Comparison of ENCODE assay signal across 8 cellular contexts in genomic region chr1:40862008-40862863, GRCh38. TPM values are rescaled to one million over a fixed set of nuclear protein-coding genes. Genes with fewer than 3 reads are reported as not detected.
DNase-seq lines count a peak whose midpoint lies in the region; ATAC-seq and TF ChIP-seq lines count a peak whose summit lies in the region.

Gene CITED4, minus strand, starts transcription at chr1:40862363. Its CDS starts 236 bp downstream, at chr1:40862127.

- intact Hi-C loops in testis (cut with DNase I; ENCODE audit: low total_unique reads) = no loop called here

- DNase-seq in ELR (ENCODE audit: low read depth) (peak; percentile 94), H7 (peak; percentile 98), MG63 (peak; percentile 89), SK-N-DZ (ENCODE audit: low spot score) (peak; percentile 89), glomerular endothelial cell (ENCODE audit: extremely low read depth, low read depth, low spot score) (no peak), omental fat pad (ENCODE audit: low spot score) (peak; percentile 93), testis (peak; percentile 98)

- TF ChIP-seq CTCF in omental fat pad (IDR thresholded peaks at IDR 0.05) = no peak
- peak in 1 of 3 experiments; percentile 19 for TF ChIP-seq CTCF in testis (IDR thresholded peaks at IDR 0.05)

- H3K4me3 ChIP-seq in H7 (ENCODE audit: insufficient read depth, low read depth, low read length) (peak within 1 kb of the TSS; percentile 57), MG63 (peak within 1 kb of the TSS; percentile 48), testis (peak within 1 kb of the TSS; percentile 63 to 74)

- WGBS in testis, 2 donors = 4 to 44% methylated on average over 3 to 63 of the region's 75 CpGs

- ATAC-seq in omental fat pad (ENCODE audit: low FRiP score) = peak; percentile 97

- H3K27me3 Mint-ChIP-seq in activated naive CD4-positive, alpha-beta T cell treated with anti-CD3 and anti-CD28 coated beads, Interleukin-2, amount 50 U/mL, for 24 hours = no peaks in the 10 kb centered on the region

- H3K27me3 ChIP-seq in H7 (ENCODE audit: control insufficient read depth, insufficient read depth, low read length) (peaks cover 28% of the 10 kb centered on the region), MG63 (no peaks in the 10 kb centered on the region), testis (no peaks in the 10 kb centered on the region)

- no peaks in the 10 kb centered on the region for H3K9me3 Mint-ChIP-seq in activated naive CD4-positive, alpha-beta T cell treated with anti-CD3 and anti-CD28 coated beads, Interleukin-2, amount 50 U/mL, for 24 hours

- peak within 1 kb of the TSS; percentile 94 for H3K27ac Mint-ChIP-seq in activated naive CD4-positive, alpha-beta T cell treated with anti-CD3 and anti-CD28 coated beads, Interleukin-2, amount 50 U/mL, for 24 hours

- peak; percentile 89 for TF ChIP-seq POLR2A in testis (IDR thresholded peaks at IDR 0.05)

- H3K9me3 ChIP-seq in MG63 = no peaks in the 10 kb centered on the region
- no peaks in the 10 kb centered on the region for H3K9me3 ChIP-seq in testis

- no peaks in the 10 kb centered on the region for H3K36me3 Mint-ChIP-seq in activated naive CD4-positive, alpha-beta T cell treated with anti-CD3 and anti-CD28 coated beads, Interleukin-2, amount 50 U/mL, for 24 hours

- H3K36me3 ChIP-seq in H7 (replicated peaks; ENCODE audit: control insufficient read depth, insufficient read depth, low read length) = no peaks in the 10 kb centered on the region
- no peaks in the 10 kb centered on the region for H3K36me3 ChIP-seq in MG63
- no peaks in the 10 kb centered on the region for H3K36me3 ChIP-seq in testis (ENCODE audit: low read depth, missing control alignments)

- peak within 1 kb of the TSS; percentile 71 to 88 for H3K27ac ChIP-seq in testis

- H3K4me1 Mint-ChIP-seq in activated naive CD4-positive, alpha-beta T cell treated with anti-CD3 and anti-CD28 coated beads, Interleukin-2, amount 50 U/mL, for 24 hours = peaks cover 12% of the 10 kb centered on the region

- peaks cover 23% of the 10 kb centered on the region for H3K4me1 ChIP-seq in testis

- peak within 1 kb of the TSS; percentile 95 for H3K4me3 Mint-ChIP-seq in activated naive CD4-positive, alpha-beta T cell treated with anti-CD3 and anti-CD28 coated beads, Interleukin-2, amount 50 U/mL, for 24 hours

RNA-seq across cellular contexts. Expression of gene CITED4, which starts in this region (rescaled TPM):
- 13.9 and 15.7 TPM in 2 replicates for total RNA-seq in H7 (2014; rRNA removed; shearing (Covaris generic))
- total RNA-seq in MG63 (2014; rRNA removed; shearing (Covaris generic); ENCODE audit: low replicate concordance) = 29.5 and 45.3 TPM in 2 replicates
- 5.2 and 9.1 TPM in 2 replicates for polyA plus RNA-seq in SK-N-DZ (2014; cell fraction: cytosol; rRNA removed)
- polyA plus RNA-seq in SK-N-DZ (2014; cell fraction: nucleus; rRNA removed) = 3.8 and 5.3 TPM in 2 replicates
- total RNA-seq in glomerular endothelial cell (15.0 and 42.1 TPM in 2 replicates), omental fat pad (10 to 100 TPM in 3 of 4 donors, 1 to 10 TPM in 1; 5.8 to 21.6 (median 13.6) TPM), testis (100 to 1,000 TPM in 1 of 2 donors, 10 to 100 TPM in 1; 79.0 to 124 TPM)
- polyA plus RNA-seq in testis (ENCODE audit: insufficient read depth, low read depth, low replicate concordance) = 20.1 TPM
